In genomic region chr11:74583024-74583624, GRCh38 we compare ENCODE assay signal across 25 cellular contexts.
"Had no signal": no experiment of that assay in that cellular context is flagged by ENCODE, and none has a peak within 500 bp of the region (broad histone marks: within the 10 kb centered on the region; RNA-seq: fewer than 3 reads in every experiment).

No MANE protein-coding gene starts in this region.

- H3K9me3 ChIP-seq: adrenal gland, breast epithelium, MG63 had no signal

- H3K36me3 Mint-ChIP-seq: activated CD4-positive, alpha-beta memory T cell treated with anti-CD3 and anti-CD28 coated beads for 36 hours; activated naive CD8-positive, alpha-beta T cell treated with anti-CD3 and anti-CD28 coated beads, Interleukin-2, amount 10 ng/mL, durations not matched to agents 7 days and 5 days; IgD-negative memory B cell had no signal

- H3K4me1 ChIP-seq: adrenal gland, breast epithelium had no signal

- H3K27me3 ChIP-seq: adrenal gland, breast epithelium, MG63 had no signal

- H3K4me1 Mint-ChIP-seq: activated naive CD8-positive, alpha-beta T cell treated with anti-CD3 and anti-CD28 coated beads, Interleukin-2, amount 10 ng/mL, durations not matched to agents 7 days and 5 days had no signal

- H3K4me3 Mint-ChIP-seq: activated CD4-positive, alpha-beta memory T cell treated with anti-CD3 and anti-CD28 coated beads for 36 hours; activated CD4-positive, alpha-beta T cell treated with anti-CD3 and anti-CD28 coated beads, Interleukin-2, amount 10 ng/mL, durations not matched to agents 7 days and 5 days; activated naive CD8-positive, alpha-beta T cell treated with anti-CD3 and anti-CD28 coated beads, Interleukin-2, amount 10 ng/mL, durations not matched to agents 7 days and 5 days; activated T-cell treated with anti-CD3 and anti-CD28 coated beads, Interleukin-2, amount 50 U/mL, for 72 hours; IgD-negative memory B cell had no signal

- H3K27ac Mint-ChIP-seq: activated CD4-positive, alpha-beta memory T cell treated with anti-CD3 and anti-CD28 coated beads for 36 hours; activated CD4-positive, alpha-beta T cell treated with anti-CD3 and anti-CD28 coated beads, Interleukin-2, amount 10 ng/mL, durations not matched to agents 7 days and 5 days; activated naive CD8-positive, alpha-beta T cell treated with anti-CD3 and anti-CD28 coated beads, Interleukin-2, amount 10 ng/mL, durations not matched to agents 7 days and 5 days; activated T-cell treated with anti-CD3 and anti-CD28 coated beads, Interleukin-2, amount 50 U/mL, for 72 hours; activated T-helper 2 cell treated with anti-CD3 and anti-CD28 coated beads, Interferon-gamma antibody, Interleukin-2, Interleukin-4, amounts not matched to agents 10 μg/mL and 5 μg/mL and 100 μg/mL, durations not matched to agents 14 hours and 24 hours and 36 hours; IgD-negative memory B cell had no signal

- H3K27ac ChIP-seq: adrenal gland, breast epithelium, KMS-11 had no signal

- DNase-seq: activated CD4-positive, alpha-beta memory T cell treated with anti-CD3 and anti-CD28 coated beads for 36 hours; activated CD4-positive, alpha-beta T cell treated with anti-CD3 and anti-CD28 coated beads, Interleukin-2, amount 10 ng/mL, durations not matched to agents 7 days and 5 days; activated CD4-positive, CD25-positive, alpha-beta regulatory T cell; activated CD8-positive, alpha-beta memory T cell treated with anti-CD3 and anti-CD28 coated beads, Interleukin-2, amount 50 U/mL, for 4 hours; activated naive CD4-positive, alpha-beta T cell treated with anti-CD3 and anti-CD28 coated beads, Interleukin-2, amount 50 U/mL, for 16 hours; activated naive CD8-positive, alpha-beta T cell treated with anti-CD3 and anti-CD28 coated beads, Interleukin-2, amount 10 ng/mL, durations not matched to agents 7 days and 5 days; activated T-cell treated with anti-CD3 and anti-CD28 coated beads, Interleukin-2, amount 50 U/mL, for 72 hours; adrenal gland; anterior cingulate cortex; caudate nucleus; MG63; MV-4-11; NCI-H1092 treated with DMSO at 0.1 percent for 48 hours; NCI-H1417 treated with DMSO at 0.1 percent for 48 hours; NCI-H1694; NCI-H2029; NCI-H446; NCI-H524; SHP77 treated with DMSO at 0.1 percent for 48 hours; T-helper 2 cell; T1000 had no signal

- H3K4me3 ChIP-seq: adrenal gland, breast epithelium, MG63 had no signal

- ATAC-seq: activated T-cell treated with anti-CD3 and anti-CD28 coated beads, Interleukin-2, amount 50 U/mL, for 72 hours had no signal

- H3K27me3 Mint-ChIP-seq: activated CD4-positive, alpha-beta memory T cell treated with anti-CD3 and anti-CD28 coated beads for 36 hours; IgD-negative memory B cell had no signal

- H3K9me3 Mint-ChIP-seq: activated CD4-positive, alpha-beta memory T cell treated with anti-CD3 and anti-CD28 coated beads for 36 hours; activated CD4-positive, alpha-beta T cell treated with anti-CD3 and anti-CD28 coated beads, Interleukin-2, amount 10 ng/mL, durations not matched to agents 7 days and 5 days; activated naive CD8-positive, alpha-beta T cell treated with anti-CD3 and anti-CD28 coated beads, Interleukin-2, amount 10 ng/mL, durations not matched to agents 7 days and 5 days; activated T-cell treated with anti-CD3 and anti-CD28 coated beads, Interleukin-2, amount 50 U/mL, for 72 hours; activated T-helper 2 cell treated with anti-CD3 and anti-CD28 coated beads, Interferon-gamma antibody, Interleukin-2, Interleukin-4, amounts not matched to agents 10 μg/mL and 5 μg/mL and 100 μg/mL, durations not matched to agents 14 hours and 24 hours and 36 hours; IgD-negative memory B cell had no signal

- H3K36me3 ChIP-seq: adrenal gland, breast epithelium, MG63 had no signal
